Comparison of ENCODE assay signal across 9 cellular contexts in the genomic region with DNA sequence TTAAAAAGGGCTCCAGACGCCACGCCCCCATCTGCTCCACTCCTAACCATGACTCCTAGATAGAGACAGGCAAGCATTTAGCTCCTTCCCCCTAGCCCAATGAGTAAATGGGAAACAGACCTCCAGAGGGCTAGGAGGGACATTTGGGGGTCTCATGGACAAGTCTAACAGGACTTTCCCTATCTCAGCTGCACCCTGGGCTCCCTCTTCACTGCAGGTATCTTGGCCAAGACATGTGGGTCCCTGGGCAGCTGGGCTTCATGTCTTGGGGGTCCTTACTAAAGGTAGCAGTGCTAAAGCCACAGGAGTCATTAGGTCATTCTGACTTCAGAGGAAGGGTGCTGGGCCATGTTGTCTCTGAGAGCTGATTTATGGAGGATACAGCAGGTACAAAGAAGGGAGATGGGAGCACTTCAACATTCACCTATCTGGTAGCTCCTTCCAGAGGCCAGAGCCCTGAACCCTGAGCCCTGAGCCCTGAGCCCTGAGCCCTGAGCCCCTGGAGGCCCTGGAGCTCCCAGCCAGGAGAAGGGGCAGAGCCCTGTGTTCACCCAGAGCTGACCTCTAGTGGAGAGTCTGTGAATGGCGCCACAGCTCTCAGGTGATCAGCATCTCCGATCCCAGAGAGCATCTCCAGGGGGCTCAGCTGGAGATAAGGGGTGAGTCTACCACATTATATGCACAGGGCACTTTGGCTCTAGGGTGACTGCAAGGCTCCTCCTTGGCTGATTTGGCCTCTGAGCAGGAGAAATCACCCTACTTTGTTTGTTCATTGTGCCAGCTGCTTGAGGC. TPM values are rescaled to one million over a fixed set of nuclear protein-coding genes. Genes with fewer than 3 reads are reported as not detected.
DNase-seq lines count a peak whose midpoint lies in the region; ATAC-seq, FAIRE-seq and TF ChIP-seq lines count a peak whose summit lies in the region.
"Had no signal": no experiment of that assay in that cellular context is flagged by ENCODE, and none has a peak within 500 bp of the region (broad histone marks: within the 10 kb centered on the region; RNA-seq: fewer than 3 reads in every experiment).

No MANE protein-coding gene starts in this region.

- H3K36me3 ChIP-seq in endodermal cell (ENCODE audit: control insufficient read depth, insufficient read depth, low read length): no peaks in the 10 kb centered on the region
- no peaks in the 10 kb centered on the region for H3K36me3 ChIP-seq in neural progenitor cell
- H3K36me3 ChIP-seq: SJSA1 had no signal

- ATAC-seq in HG03103 (IDR thresholded peaks at IDR 0.05; ENCODE audit: low read depth, unreplicated experiment): peak; percentile 87
- ATAC-seq in GM21528 (IDR thresholded peaks at IDR 0.05; ENCODE audit: low FRiP score, unreplicated experiment): no peak

- H3K4me1 ChIP-seq in endodermal cell (ENCODE audit: control insufficient read depth, insufficient read depth, low read length) (no peaks in the 10 kb centered on the region), neural progenitor cell (no peaks in the 10 kb centered on the region)
- H3K4me1 ChIP-seq: SJSA1 had no signal

- H3K4me1 Mint-ChIP-seq in endodermal cell (no peaks in the 10 kb centered on the region), neural progenitor cell (no peaks in the 10 kb centered on the region)

- peaks cover 44% of the 10 kb centered on the region for H3K27me3 Mint-ChIP-seq in endodermal cell (ENCODE audit: insufficient read depth)
- peaks cover 6% of the 10 kb centered on the region for H3K27me3 Mint-ChIP-seq in neural progenitor cell (ENCODE audit: insufficient read depth, low read depth)

- TF ChIP-seq CTCF in C4-2B (conservative IDR thresholded peaks at IDR 0.05) (peak; percentile 93), endodermal cell (conservative IDR thresholded peaks at IDR 0.05) (peak; percentile 87), neural progenitor cell (IDR thresholded peaks at IDR 0.05) (peak; percentile 70)

- H3K79me2 ChIP-seq in neural progenitor cell (ENCODE audit: low read depth): no peaks in the 10 kb centered on the region

- FAIRE-seq in GM18507 (lab: Jason Lieb, UNC): peak; percentile 78
- FAIRE-seq in RCC 7860 (lab: Jason Lieb, UNC): no peak

- no peak overlapping the region for H3K4me3 ChIP-seq in endodermal cell (ENCODE audit: low read length)
- no peak overlapping the region for H3K4me3 ChIP-seq in neural progenitor cell
- H3K4me3 ChIP-seq: SJSA1 had no signal

- 53 to 54% methylated on average over 4 of the region's 4 CpGs for WGBS in endodermal cell (ENCODE audit: insufficient coverage in 1 of 2, insufficient read length in 1 of 2), 2 experiments

- H3K9me3 Mint-ChIP-seq in endodermal cell (no peaks in the 10 kb centered on the region), neural progenitor cell (no peaks in the 10 kb centered on the region)

- H3K36me3 Mint-ChIP-seq in endodermal cell (ENCODE audit: low read depth) (no peaks in the 10 kb centered on the region), neural progenitor cell (no peaks in the 10 kb centered on the region)

- peaks cover 30% of the 10 kb centered on the region for H3K27me3 ChIP-seq in endodermal cell (ENCODE audit: control insufficient read depth, insufficient read depth, low read length, poor library complexity, severe bottlenecking)
- peaks cover 10% of the 10 kb centered on the region for H3K27me3 ChIP-seq in neural progenitor cell
- H3K27me3 ChIP-seq: SJSA1 had no signal

- no peak overlapping the region for H2AFZ ChIP-seq in neural progenitor cell (replicated peaks)

- DNase-seq in GM18507 (ENCODE audit: extremely low spot score, insufficient read length, low read depth) (peak; percentile 8), RCC 7860 (ENCODE audit: low spot score) (peak; percentile 28), endodermal cell (peak; percentile 92), neural progenitor cell (ENCODE audit: low spot score) (peak; percentile 65), activated gamma-delta T cell treated with Interleukin-2 at 50 U/mL for 16 hours (no peak)

- no peak overlapping the region for H3K27ac ChIP-seq in C4-2B
- H3K27ac ChIP-seq in endodermal cell (ENCODE audit: low read depth, low read length): no peak overlapping the region
- H3K27ac ChIP-seq in neural progenitor cell: no peak overlapping the region
- H3K27ac ChIP-seq: SJSA1 had no signal

- H3K9me3 ChIP-seq in endodermal cell (ENCODE audit: control insufficient read depth, low read length) (no peaks in the 10 kb centered on the region), neural progenitor cell (ENCODE audit: low read depth) (no peaks in the 10 kb centered on the region)
- H3K9me3 ChIP-seq: SJSA1 had no signal

- H3K9ac ChIP-seq in endodermal cell (ENCODE audit: extremely low read depth, low read length, poor library complexity, severe bottlenecking) (no peak overlapping the region), neural progenitor cell (no peak overlapping the region)

- H3K4me3 Mint-ChIP-seq in endodermal cell (no peak overlapping the region), neural progenitor cell (no peak overlapping the region)

- no peak overlapping the region for H3K27ac Mint-ChIP-seq in endodermal cell
- H3K27ac Mint-ChIP-seq in neural progenitor cell: no peak overlapping the region

- H3F3A ChIP-seq in neural progenitor cell (ENCODE audit: low read depth): no peaks in the 10 kb centered on the region

- no peak overlapping the region for H3K4me2 ChIP-seq in neural progenitor cell

- no peaks in the 10 kb centered on the region for H4K20me1 ChIP-seq in neural progenitor cell (ENCODE audit: low read depth)

RNA-seq across cellular contexts. Expression of a gene that starts 40.1 kb away (rescaled TPM):
- 1 to 10 TPM; 2.9 to 3.6 TPM for total RNA-seq in endodermal cell
- 13.5 TPM for polyA plus RNA-seq in endodermal cell (2013, experiment 1 of 2)
- 13.9 TPM for polyA plus RNA-seq in endodermal cell (2013, experiment 2 of 2)
- 8.8 and 9.1 TPM in 2 replicates for total RNA-seq in neural progenitor cell (ENCODE audit: low replicate concordance)
- total RNA-seq: SJSA1 had no signal
